In the genomic region with DNA sequence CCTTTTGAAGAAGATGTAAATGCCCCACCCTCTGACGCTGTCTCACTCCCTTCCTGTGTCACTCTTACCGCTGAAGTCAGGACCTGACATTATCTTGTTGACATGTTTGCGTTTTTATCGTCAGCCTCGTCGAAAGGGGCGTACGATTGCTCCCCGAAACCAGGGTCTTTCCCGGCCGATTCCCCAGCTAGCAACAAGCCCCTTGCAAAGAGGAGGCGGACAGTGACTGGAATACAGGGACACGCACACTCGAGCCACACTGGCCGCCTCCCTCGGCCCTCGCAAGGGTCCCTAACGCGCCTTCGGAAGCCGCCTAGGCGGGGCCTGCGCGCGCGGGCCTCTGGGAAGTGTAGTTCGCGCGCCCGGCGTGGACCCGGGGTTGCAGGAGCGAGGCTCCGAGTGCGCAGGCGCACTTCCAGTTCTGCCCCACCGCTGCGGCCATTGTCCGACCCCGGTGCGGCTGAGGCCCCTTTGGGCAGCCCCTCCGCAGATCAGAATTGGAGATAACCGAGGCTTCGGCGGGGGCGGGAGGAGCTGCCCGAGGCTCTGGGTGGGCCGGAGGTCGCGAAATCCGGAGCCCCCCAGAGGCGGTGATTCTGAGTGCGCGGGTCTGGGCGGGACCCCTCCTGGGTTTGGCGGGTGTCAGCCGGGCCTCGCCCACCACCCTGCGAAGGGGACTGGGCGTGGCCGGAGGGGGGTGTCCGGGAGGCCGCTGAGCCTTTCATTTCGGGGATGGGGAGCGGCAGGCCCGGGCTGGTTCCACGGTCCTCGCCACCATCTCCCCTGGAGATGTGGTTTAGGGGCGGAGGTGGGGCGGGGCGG, we compare ENCODE assay signal across 8 cellular contexts. TPM values are rescaled to one million over a fixed set of nuclear protein-coding genes. Genes with fewer than 3 reads are reported as not detected.
A peak's percentile ranks its signal among the peaks of the same experiment; 100 is the strongest.
DNase-seq lines count a peak whose midpoint lies in the region; ATAC-seq and TF ChIP-seq lines count a peak whose summit lies in the region.

A gene (plus strand): TSS at position 412 of the 822 bp plus-strand sequence. CDS start 502 bp downstream, outside the sequence.

- peak within 1 kb of the TSS; percentile 95 for H3K4me3 ChIP-seq in A673 (ENCODE audit: low read depth, low read length, poor library complexity, severe bottlenecking)

- peak within 1 kb of the TSS; percentile 97 for H3K27ac Mint-ChIP-seq in WTC11

- POLR2A ChIA-PET in A673 (lab: Charles Lee; ENCODE audit: low non-redundant PET): interaction anchor here (0.6 kb wide), 1 partner anchor 35 kb away, joined by 5 read pairs; no protein-coding TSS in a partner anchor
- POLR2A ChIA-PET in WTC11 (lab: Charles Lee): interaction anchor here (1.2 kb wide), 1 partner anchor 8 kb away, joined by 5 read pairs; no protein-coding TSS in a partner anchor

- H3K27me3 Mint-ChIP-seq in WTC11 (ENCODE audit: low read depth): no peaks in the 10 kb centered on the region; the same call in 1 of the 2 replicates

- peaks cover 23% of the 10 kb centered on the region for H3K36me3 Mint-ChIP-seq in WTC11

- H3K4me1 ChIP-seq in A673 (ENCODE audit: insufficient read depth, low read length, poor library complexity, severe bottlenecking): peaks cover 4% of the 10 kb centered on the region

- H3K4me3 Mint-ChIP-seq in WTC11: peak within 1 kb of the TSS; percentile 91

- BruUV-seq in A673 (replicated peaks; lab: Mats Ljungman, UMichigan): no TSS peak

- TF ChIP-seq CTCF in A673 (conservative IDR thresholded peaks at IDR 0.05; ENCODE audit: low read depth, low read length): no peak
- TF ChIP-seq CTCF in WTC11 (IDR thresholded peaks at IDR 0.05): no peak

- peak within 1 kb of the TSS; percentile 74 for H3K27ac ChIP-seq in A673 (ENCODE audit: low read depth, low read length, poor library complexity, severe bottlenecking)
- peak within 1 kb of the TSS; percentile 88 for H3K27ac ChIP-seq in caudate nucleus (ENCODE audit: low read depth, low read length)

- DNase-seq in A673 (ENCODE audit: low spot score) (peak; percentile 93), NCI-H2196 treated with DMSO at 0.1 percent for 48 hours (lab: John Stamatoyannopoulos, UW; ENCODE audit: unreplicated experiment) (peak; percentile 49), WTC11 (ENCODE audit: low spot score) (peak; percentile 93), caudate nucleus (lab: John Stamatoyannopoulos, UW) (peak in 60 of 61 donors; percentile 18 to 86 (median 75)), iris pigment epithelial cell (ENCODE audit: low read depth) (peak; percentile 80)
- peak; percentile 69 to 76 for DNase-seq in stimulated activated CD4-positive, alpha-beta T cell treated with anti-CD3 and anti-CD28 coated beads, Interleukin-12 subunit alpha, Interleukin-12 subunit beta, amount 100 ng/mL, for 24 hours (ENCODE audit: low read depth in 2 of 2)

- H3K4me1 Mint-ChIP-seq in WTC11: peaks cover 12% of the 10 kb centered on the region

- intact Hi-C loops in A673 (cut with micrococcal nuclease; ENCODE audit: unreplicated experiment): no loop called here

- H3K27me3 ChIP-seq in A673 (replicated peaks; ENCODE audit: insufficient read depth, low read depth, low read length, poor library complexity): no peaks in the 10 kb centered on the region

- CTCF ChIA-PET in A673 (lab: Charles Lee): no interaction called here
- CTCF ChIA-PET in WTC11 (lab: Charles Lee): interaction anchor here (0.6 to 3.2 kb wide), 5 partner anchors 10 to 275 kb away, joined by 3 to 27 read pairs (median 5); a partner anchor contains a TSS

- peak; percentile 95 for ATAC-seq in GM18867 (IDR thresholded peaks at IDR 0.05; ENCODE audit: unreplicated experiment)
- peak; percentile 80 for ATAC-seq in HG03103 (IDR thresholded peaks at IDR 0.05; ENCODE audit: low read depth, unreplicated experiment)
- ATAC-seq in WTC11: peak; percentile 95

- no peaks in the 10 kb centered on the region for H3K9me3 Mint-ChIP-seq in WTC11

- peaks cover 7% of the 10 kb centered on the region for H3K36me3 ChIP-seq in A673 (ENCODE audit: insufficient read depth, low read length, poor library complexity, severe bottlenecking)

- H3K9me3 ChIP-seq in A673 (ENCODE audit: low read depth, low read length, poor library complexity, severe bottlenecking): no peaks in the 10 kb centered on the region

TF ChIP-seq in WTC11, 78 proteins besides CTCF, POLR2A, EP300 and RAD21 (continues in another document):
- TF ChIP-seq, protein P1, sequence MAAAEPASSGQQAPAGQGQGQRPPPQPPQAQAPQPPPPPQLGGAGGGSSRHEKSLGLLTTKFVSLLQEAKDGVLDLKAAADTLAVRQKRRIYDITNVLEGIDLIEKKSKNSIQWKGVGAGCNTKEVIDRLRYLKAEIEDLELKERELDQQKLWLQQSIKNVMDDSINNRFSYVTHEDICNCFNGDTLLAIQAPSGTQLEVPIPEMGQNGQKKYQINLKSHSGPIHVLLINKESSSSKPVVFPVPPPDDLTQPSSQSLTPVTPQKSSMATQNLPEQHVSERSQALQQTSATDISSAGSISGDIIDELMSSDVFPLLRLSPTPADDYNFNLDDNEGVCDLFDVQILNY (CRISPR knock-in tag; IDR thresholded peaks at IDR 0.05): peak; percentile 63; the same call in 1 of the 2 replicates
- TF ChIP-seq TCF7 (CRISPR knock-in tag; IDR thresholded peaks at IDR 0.05; ENCODE audit: low read depth): no peak
- TF ChIP-seq HMGA2 (CRISPR knock-in tag; IDR thresholded peaks at IDR 0.05): no peak
- no peak for TF ChIP-seq ZNF416 (CRISPR knock-in tag; IDR thresholded peaks at IDR 0.05)
- no peak for TF ChIP-seq GRHL2 (CRISPR knock-in tag; IDR thresholded peaks at IDR 0.05; ENCODE audit: insufficient replicate concordance, severe bottlenecking)
- TF ChIP-seq, protein P2, sequence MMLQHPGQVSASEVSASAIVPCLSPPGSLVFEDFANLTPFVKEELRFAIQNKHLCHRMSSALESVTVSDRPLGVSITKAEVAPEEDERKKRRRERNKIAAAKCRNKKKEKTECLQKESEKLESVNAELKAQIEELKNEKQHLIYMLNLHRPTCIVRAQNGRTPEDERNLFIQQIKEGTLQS (CRISPR knock-in tag; conservative IDR thresholded peaks at IDR 0.05): no peak
- TF ChIP-seq, protein P3, sequence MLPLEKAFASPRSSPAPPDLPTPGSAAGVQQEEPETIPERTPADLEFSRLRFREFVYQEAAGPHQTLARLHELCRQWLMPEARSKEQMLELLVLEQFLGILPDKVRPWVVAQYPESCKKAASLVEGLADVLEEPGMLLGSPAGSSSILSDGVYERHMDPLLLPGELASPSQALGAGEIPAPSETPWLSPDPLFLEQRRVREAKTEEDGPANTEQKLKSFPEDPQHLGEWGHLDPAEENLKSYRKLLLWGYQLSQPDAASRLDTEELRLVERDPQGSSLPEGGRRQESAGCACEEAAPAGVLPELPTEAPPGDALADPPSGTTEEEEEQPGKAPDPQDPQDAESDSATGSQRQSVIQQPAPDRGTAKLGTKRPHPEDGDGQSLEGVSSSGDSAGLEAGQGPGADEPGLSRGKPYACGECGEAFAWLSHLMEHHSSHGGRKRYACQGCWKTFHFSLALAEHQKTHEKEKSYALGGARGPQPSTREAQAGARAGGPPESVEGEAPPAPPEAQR (CRISPR knock-in tag; IDR thresholded peaks at IDR 0.05): no peak
- no peak for TF ChIP-seq NR1H2 (CRISPR knock-in tag; IDR thresholded peaks at IDR 0.05)
- TF ChIP-seq ZNF396 (CRISPR knock-in tag; IDR thresholded peaks at IDR 0.05; ENCODE audit: borderline replicate concordance): no peak
- TF ChIP-seq, protein P4, sequence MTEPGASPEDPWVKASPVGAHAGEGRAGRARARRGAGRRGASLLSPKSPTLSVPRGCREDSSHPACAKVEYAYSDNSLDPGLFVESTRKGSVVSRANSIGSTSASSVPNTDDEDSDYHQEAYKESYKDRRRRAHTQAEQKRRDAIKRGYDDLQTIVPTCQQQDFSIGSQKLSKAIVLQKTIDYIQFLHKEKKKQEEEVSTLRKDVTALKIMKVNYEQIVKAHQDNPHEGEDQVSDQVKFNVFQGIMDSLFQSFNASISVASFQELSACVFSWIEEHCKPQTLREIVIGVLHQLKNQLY (CRISPR knock-in tag; IDR thresholded peaks at IDR 0.05): no peak
- TF ChIP-seq CREB1 (CRISPR knock-in tag; IDR thresholded peaks at IDR 0.05): no peak
- no peak for TF ChIP-seq JUN (CRISPR knock-in tag; IDR thresholded peaks at IDR 0.05)
- TF ChIP-seq, protein P5, sequence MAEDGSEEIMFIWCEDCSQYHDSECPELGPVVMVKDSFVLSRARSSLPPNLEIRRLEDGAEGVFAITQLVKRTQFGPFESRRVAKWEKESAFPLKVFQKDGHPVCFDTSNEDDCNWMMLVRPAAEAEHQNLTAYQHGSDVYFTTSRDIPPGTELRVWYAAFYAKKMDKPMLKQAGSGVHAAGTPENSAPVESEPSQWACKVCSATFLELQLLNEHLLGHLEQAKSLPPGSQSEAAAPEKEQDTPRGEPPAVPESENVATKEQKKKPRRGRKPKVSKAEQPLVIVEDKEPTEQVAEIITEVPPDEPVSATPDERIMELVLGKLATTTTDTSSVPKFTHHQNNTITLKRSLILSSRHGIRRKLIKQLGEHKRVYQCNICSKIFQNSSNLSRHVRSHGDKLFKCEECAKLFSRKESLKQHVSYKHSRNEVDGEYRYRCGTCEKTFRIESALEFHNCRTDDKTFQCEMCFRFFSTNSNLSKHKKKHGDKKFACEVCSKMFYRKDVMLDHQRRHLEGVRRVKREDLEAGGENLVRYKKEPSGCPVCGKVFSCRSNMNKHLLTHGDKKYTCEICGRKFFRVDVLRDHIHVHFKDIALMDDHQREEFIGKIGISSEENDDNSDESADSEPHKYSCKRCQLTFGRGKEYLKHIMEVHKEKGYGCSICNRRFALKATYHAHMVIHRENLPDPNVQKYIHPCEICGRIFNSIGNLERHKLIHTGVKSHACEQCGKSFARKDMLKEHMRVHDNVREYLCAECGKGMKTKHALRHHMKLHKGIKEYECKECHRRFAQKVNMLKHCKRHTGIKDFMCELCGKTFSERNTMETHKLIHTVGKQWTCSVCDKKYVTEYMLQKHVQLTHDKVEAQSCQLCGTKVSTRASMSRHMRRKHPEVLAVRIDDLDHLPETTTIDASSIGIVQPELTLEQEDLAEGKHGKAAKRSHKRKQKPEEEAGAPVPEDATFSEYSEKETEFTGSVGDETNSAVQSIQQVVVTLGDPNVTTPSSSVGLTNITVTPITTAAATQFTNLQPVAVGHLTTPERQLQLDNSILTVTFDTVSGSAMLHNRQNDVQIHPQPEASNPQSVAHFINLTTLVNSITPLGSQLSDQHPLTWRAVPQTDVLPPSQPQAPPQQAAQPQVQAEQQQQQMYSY (CRISPR knock-in tag; IDR thresholded peaks at IDR 0.05): no peak
- TF ChIP-seq SMAD4 (CRISPR knock-in tag; IDR thresholded peaks at IDR 0.05): no peak

RNA-seq across cellular contexts. Expression of the gene that starts here (rescaled TPM):
- total RNA-seq in A673 (2021) (17.5 and 25.7 TPM in 2 replicates), WTC11 (2021) (21.7 to 24.9 TPM (median 22.6 TPM) in 3 replicates)

Comparison
In these comparisons a context has a peak if more than half of its experiments do, and no peak if none do; other contexts are left out.
1. Peak in every context shown above with its lines: DNase-seq, ATAC-seq, H3K4me3 ChIP-seq and H3K27ac ChIP-seq.